Comparison of ENCODE assay signal across 23 cellular contexts in genomic region chr4:136662539-136662938, GRCh38.
"Had no signal": no experiment of that assay in that cellular context is flagged by ENCODE, and none has a peak within 500 bp of the region (broad histone marks: within the 10 kb centered on the region; RNA-seq: fewer than 3 reads in every experiment).

No MANE protein-coding gene starts in this region.

- H3K4me3 ChIP-seq: colonic mucosa, coronary artery, dorsolateral prefrontal cortex, esophagus muscularis mucosa, esophagus squamous epithelium, gastrocnemius medialis, gastroesophageal sphincter, heart left ventricle, heart right ventricle had no signal

- H3K4me1 ChIP-seq: colonic mucosa, esophagus muscularis mucosa, esophagus squamous epithelium, foreskin keratinocyte, gastrocnemius medialis, gastroesophageal sphincter, heart left ventricle, heart right ventricle had no signal

- H3K27ac ChIP-seq: colonic mucosa, coronary artery, dorsolateral prefrontal cortex, epithelial cell of prostate, esophagus muscularis mucosa, esophagus squamous epithelium, foreskin keratinocyte, gastrocnemius medialis, gastroesophageal sphincter, heart left ventricle, heart right ventricle had no signal

- H3K27me3 ChIP-seq: colonic mucosa, dorsolateral prefrontal cortex, esophagus muscularis mucosa, esophagus squamous epithelium, foreskin keratinocyte, gastrocnemius medialis, gastroesophageal sphincter, heart left ventricle, heart right ventricle had no signal

- H3K9me3 ChIP-seq: colonic mucosa, gastrocnemius medialis had no signal

- H3K36me3 ChIP-seq: colonic mucosa, esophagus muscularis mucosa, esophagus squamous epithelium, gastrocnemius medialis, gastroesophageal sphincter, heart left ventricle, heart right ventricle had no signal

- DNase-seq: colonic mucosa; cortex of kidney; dermis blood vessel endothelial cell; dorsolateral prefrontal cortex; effector CD4-positive, alpha-beta T cell; effector CD8-positive, alpha-beta T cell; effector memory CD4-positive, alpha-beta T cell; effector memory CD8-positive, alpha-beta T cell; endodermal cell; erythroblast; esophagus squamous epithelium; foreskin fibroblast; foreskin keratinocyte; foreskin melanocyte; gastrocnemius medialis; glutamatergic neuron; head of caudate nucleus; heart left ventricle; heart right ventricle had no signal
